ENCODE assay signal across 10 cellular contexts in the genomic region with DNA sequence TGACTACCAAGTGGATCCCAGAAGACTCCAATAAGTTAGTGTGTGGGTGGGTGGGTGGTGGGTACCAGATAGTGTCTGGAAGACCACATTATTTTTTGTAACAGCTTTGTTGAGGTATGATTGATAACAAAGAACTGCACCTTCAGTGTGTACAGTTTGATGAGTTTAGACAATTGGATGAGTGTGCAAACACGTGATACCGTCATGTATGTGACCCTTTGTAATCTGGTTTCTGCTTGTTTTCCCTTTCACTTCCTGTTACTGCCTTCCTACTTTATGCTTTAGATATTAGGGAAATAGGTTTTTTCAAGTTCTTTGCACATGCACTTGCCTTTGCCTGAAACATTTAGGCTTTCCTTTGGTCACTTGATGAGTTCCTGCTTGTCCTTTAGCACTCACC. TPM values are rescaled to one million over a fixed set of nuclear protein-coding genes. Genes with fewer than 3 reads are reported as not detected.
DNase-seq lines count a peak whose midpoint lies in the region; ATAC-seq, FAIRE-seq and TF ChIP-seq lines count a peak whose summit lies in the region.
"Had no signal": no experiment of that assay in that cellular context is flagged by ENCODE, and none has a peak within 500 bp of the region (broad histone marks: within the 10 kb centered on the region; RNA-seq: fewer than 3 reads in every experiment).

No MANE protein-coding gene starts in this region.

- peaks cover 15% of the 10 kb centered on the region; the same call in 2 of the 3 replicates for H3K4me1 ChIP-seq in A549
- H3K4me1 ChIP-seq in hepatocyte (ENCODE audit: insufficient read depth) = no peaks in the 10 kb centered on the region
- no peaks in the 10 kb centered on the region for H3K4me1 ChIP-seq in thyroid gland

- no peak overlapping the region for H3K27ac ChIP-seq in A549
- H3K27ac ChIP-seq in hepatocyte = peak overlapping the region; percentile 36
- no peak overlapping the region for H3K27ac ChIP-seq in thyroid gland

- TF ChIP-seq CTCF in A549 (IDR thresholded peaks at IDR 0.05) (no peak), hepatocyte (IDR thresholded peaks at IDR 0.05; ENCODE audit: poor library complexity) (no peak), thyroid gland (IDR thresholded peaks at IDR 0.05) (no peak)

- H3K9me3 ChIP-seq in A549 (no peaks in the 10 kb centered on the region), hepatocyte (ENCODE audit: low read depth) (no peaks in the 10 kb centered on the region), thyroid gland (no peaks in the 10 kb centered on the region)

- DNase-seq in A549 (ENCODE audit: low read depth in 1 of 2, low spot score in 1 of 2) = no peak
- peak; percentile 20 for DNase-seq in RKO (ENCODE audit: low spot score)
- DNase-seq in hepatocyte (ENCODE audit: low spot score) = no peak
- no peak for DNase-seq in thyroid gland
- no peak for DNase-seq in KG1 (lab: John Stamatoyannopoulos, UW)
- DNase-seq: DMS153, PC-3 had no signal

- POLR2A ChIA-PET in A549 (lab: Yijun Ruan, JAX) = no interaction called here

- H4K20me1 ChIP-seq in hepatocyte (ENCODE audit: insufficient read depth, poor library complexity, severe bottlenecking) = peaks cover 34% of the 10 kb centered on the region

- 88% methylated on average over 2 of the region's 2 CpGs for WGBS in A549 (ENCODE audit: missing lambda C conversion rate)
- 87% methylated on average over 2 of the region's 2 CpGs for whole genome bisulfite sequencing in hepatocyte (ENCODE audit: low lambda C conversion rate, missing lambda C conversion rate)
- 74 to 78% methylated on average over 2 of the region's 2 CpGs for WGBS in thyroid gland, 2 donors

- H3K79me2 ChIP-seq in hepatocyte = peaks cover 34% of the 10 kb centered on the region

- H3K9me2 ChIP-seq in hepatocyte (replicated peaks; ENCODE audit: insufficient read depth) = no peaks in the 10 kb centered on the region

- TF ChIP-seq EP300 in A549 (IDR thresholded peaks at IDR 0.05) = no peak

- no peak for TF ChIP-seq RAD21 in A549 (conservative IDR thresholded peaks at IDR 0.05 in 1 of 2, IDR thresholded peaks at IDR 0.05 in 1 of 2)

- CTCF ChIA-PET in A549 (lab: Yijun Ruan, JAX) = no interaction called here

- H2AFZ ChIP-seq in hepatocyte = no peak overlapping the region

- TF ChIP-seq POLR2A in A549 (IDR thresholded peaks at IDR 0.05; ENCODE audit: low read length) (no peak), thyroid gland (IDR thresholded peaks at IDR 0.05) (no peak)

- peak; percentile 13 to 27; a peak in 3 of 6 replicates for ATAC-seq in A549
- ATAC-seq in GM19351 (IDR thresholded peaks at IDR 0.05; ENCODE audit: unreplicated experiment) = peak; percentile 54
- no peak for ATAC-seq in HG03108 (IDR thresholded peaks at IDR 0.05; ENCODE audit: unreplicated experiment)
- ATAC-seq in HG03439 (IDR thresholded peaks at IDR 0.05; ENCODE audit: unreplicated experiment) = no peak
- ATAC-seq: PC-3 had no signal

- no peaks in the 10 kb centered on the region for H3K36me3 ChIP-seq in hepatocyte (replicated peaks; ENCODE audit: insufficient read depth, low read depth)
- peaks cover 28% of the 10 kb centered on the region in 2 donors for H3K36me3 ChIP-seq in thyroid gland

- H3K4me2 ChIP-seq in A549 = no peak overlapping the region
- no peak overlapping the region for H3K4me2 ChIP-seq in hepatocyte

- FAIRE-seq in A549 (lab: Jason Lieb, UNC) = no peak

- intact Hi-C loops in thyroid gland (cut with DNase I) = loop anchor here (10.0 kb wide), 1 partner anchor 185 kb away; no protein-coding TSS in a partner anchor

- no peaks in the 10 kb centered on the region for H3K27me3 ChIP-seq in hepatocyte
- no peaks in the 10 kb centered on the region for H3K27me3 ChIP-seq in thyroid gland

- H3K4me3 ChIP-seq in A549 (no peak overlapping the region), hepatocyte (no peak overlapping the region), thyroid gland (replicated peaks in 1 of 3) (no peak overlapping the region)

TF ChIP-seq in A549, 52 proteins besides CTCF, POLR2A, EP300 and RAD21:
- TF ChIP-seq TP53 (CRISPR knock-in tag; IDR thresholded peaks at IDR 0.05) = no peak
- TF ChIP-seq JUN (IDR thresholded peaks at IDR 0.05) = no peak
- no peak for TF ChIP-seq ZNF302 (CRISPR knock-in tag; IDR thresholded peaks at IDR 0.05)
- TF ChIP-seq TFCP2L1 (CRISPR knock-in tag; IDR thresholded peaks at IDR 0.05) = no peak
- TF ChIP-seq FOXS1 (CRISPR knock-in tag; IDR thresholded peaks at IDR 0.05) = no peak
- TF ChIP-seq ZFP36 (IDR thresholded peaks at IDR 0.05; ENCODE audit: borderline replicate concordance, partially characterized antibody) = no peak
- TF ChIP-seq, protein P1, sequence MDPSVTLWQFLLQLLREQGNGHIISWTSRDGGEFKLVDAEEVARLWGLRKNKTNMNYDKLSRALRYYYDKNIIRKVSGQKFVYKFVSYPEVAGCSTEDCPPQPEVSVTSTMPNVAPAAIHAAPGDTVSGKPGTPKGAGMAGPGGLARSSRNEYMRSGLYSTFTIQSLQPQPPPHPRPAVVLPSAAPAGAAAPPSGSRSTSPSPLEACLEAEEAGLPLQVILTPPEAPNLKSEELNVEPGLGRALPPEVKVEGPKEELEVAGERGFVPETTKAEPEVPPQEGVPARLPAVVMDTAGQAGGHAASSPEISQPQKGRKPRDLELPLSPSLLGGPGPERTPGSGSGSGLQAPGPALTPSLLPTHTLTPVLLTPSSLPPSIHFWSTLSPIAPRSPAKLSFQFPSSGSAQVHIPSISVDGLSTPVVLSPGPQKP (IDR thresholded peaks at IDR 0.05; ENCODE audit: low read depth, low read length) = no peak

RNA-seq across cellular contexts. Expression of a gene that starts 8.5 kb away (rescaled TPM):
- 1,202 and 1,438 TPM in 2 replicates for polyA plus RNA-seq in A549 (2011; rRNA removed)
- 447 and 511 TPM in 2 replicates for polyA plus RNA-seq in A549 (2012; cell fraction: cytosol; rRNA removed)
- polyA plus RNA-seq in A549 (2012; cell fraction: nucleus; rRNA removed) = 97.5 and 150 TPM in 2 replicates
- polyA plus RNA-seq in A549 (2017; fragmentation: RNase III; extraction: RNeasy Plus Mini Kit Qiagen cat#74134 plus additional on column Dnase treatment) = 1,367 to 1,538 TPM (median 1,393 TPM) in 3 replicates
- 53.4 and 53.8 TPM in 2 replicates for polyA minus RNA-seq in A549 (2011; rRNA and poly(A)+ RNA removed)
- total RNA-seq in hepatocyte = 960 and 1,101 TPM in 2 replicates
- polyA plus RNA-seq in hepatocyte = 349 and 358 TPM in 2 replicates
- 1,000 to 10,000 TPM in 1 of 4 donors, 100 to 1,000 TPM in 3; 553 to 1,479 (median 807) TPM for total RNA-seq in thyroid gland

RNA-seq across cellular contexts. Expression of a gene that starts 10.8 kb away (rescaled TPM):
- polyA plus RNA-seq in A549 (2011; rRNA removed) (2.1 TPM in 2 replicates), A549 (2017; fragmentation: RNase III; extraction: RNeasy Plus Mini Kit Qiagen cat#74134 plus additional on column Dnase treatment) (3.8 to 4.8 TPM (median 4.7 TPM) in 3 replicates), hepatocyte (4.5 and 6.3 TPM in 2 replicates)
- polyA plus RNA-seq in A549 (2012; cell fraction: cytosol; rRNA removed) = 3.7 and 7.4 TPM in 2 replicates
- 3.4 and 4.0 TPM in 2 replicates for polyA plus RNA-seq in A549 (2012; cell fraction: nucleus; rRNA removed)
- polyA minus RNA-seq in A549 (2011; rRNA and poly(A)+ RNA removed) = 9.6 and 18.3 TPM in 2 replicates
- total RNA-seq in hepatocyte (15.3 and 18.8 TPM in 2 replicates), thyroid gland (10 to 100 TPM; 10.7 to 29.7 (median 12.9) TPM)

Comparison
In these comparisons a context has a peak if more than half of its experiments do, and no peak if none do; other contexts are left out.
1. ATAC-seq: peak in A549 (2 of 2) and GM19351 (single experiment); none in HG03108 (single experiment) and HG03439 (single experiment).